8 cellular contexts compared by ENCODE assay signal in the genomic region with DNA sequence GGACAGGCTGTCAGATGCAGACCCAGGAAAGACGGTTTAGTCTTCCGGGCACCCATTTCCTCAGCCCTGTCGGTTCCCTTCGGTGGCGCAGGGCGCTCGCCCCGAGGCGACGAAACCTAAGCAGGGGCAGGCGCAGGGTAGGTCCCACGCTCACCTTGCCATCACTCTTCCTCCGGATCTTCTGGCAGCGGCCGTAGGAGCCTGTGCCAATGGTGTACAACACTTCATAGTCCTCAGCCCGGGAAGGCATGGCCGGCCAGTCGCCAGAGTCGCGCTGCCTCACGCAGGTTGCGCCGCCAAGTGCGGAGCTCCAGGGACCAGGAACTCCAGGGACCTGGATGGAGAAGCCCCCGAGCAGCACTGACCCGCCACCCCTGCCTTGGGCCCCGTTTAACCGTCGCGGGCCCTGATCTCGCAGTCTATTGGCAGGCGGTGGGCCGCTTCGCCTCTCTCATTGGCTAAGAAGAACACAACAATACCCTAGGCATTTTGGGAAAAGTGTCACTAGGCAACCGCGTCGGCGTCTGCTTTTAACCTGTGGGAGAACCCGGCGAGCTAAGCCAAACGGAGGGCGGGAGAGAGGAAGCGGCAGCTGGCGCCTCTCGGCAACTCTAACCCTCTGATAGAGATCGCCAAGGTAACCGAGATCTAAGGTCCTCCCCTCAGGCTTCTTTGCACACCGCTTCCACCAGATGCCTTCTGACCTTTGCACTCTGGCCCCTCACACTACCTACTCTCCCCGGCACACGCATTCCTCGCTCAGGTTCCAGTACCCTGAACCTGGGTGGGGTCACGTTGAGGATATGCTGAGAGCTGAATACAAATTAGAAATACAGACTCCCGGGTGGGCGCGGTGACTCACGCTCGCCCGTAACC. TPM values are rescaled to one million over a fixed set of nuclear protein-coding genes. Genes with fewer than 3 reads are reported as not detected.
A peak's percentile ranks its signal among the peaks of the same experiment; 100 is the strongest.
DNase-seq lines count a peak whose midpoint lies in the region; ATAC-seq, FAIRE-seq and TF ChIP-seq lines count a peak whose summit lies in the region.

A gene (minus strand): TSS at position 392 of the 876 bp plus-strand sequence. CDS start 142 bp downstream, at position 250.

- H3K36me3 ChIP-seq in pancreas, result no peaks in the 10 kb centered on the region
- H3K36me3 ChIP-seq in tibial nerve, result no peaks in the 10 kb centered on the region

- H3K9me3 Mint-ChIP-seq in activated naive CD4-positive, alpha-beta T cell treated with anti-CD3 and anti-CD28 coated beads, Interleukin-2, amount 50 U/mL, for 72 hours, result no peaks in the 10 kb centered on the region

- TF ChIP-seq CTCF in GM12864 (IDR thresholded peaks at IDR 0.05; ENCODE audit: low read depth, low read length, missing control alignments) (no peak), pancreas (IDR thresholded peaks at IDR 0.05) (no peak), tibial nerve (IDR thresholded peaks at IDR 0.05) (no peak)

- DNase-seq in GM12864 (ENCODE audit: low read depth), result peak; percentile 83
- DNase-seq in NCI-H1092 treated with DMSO at 0.1 percent for 48 hours (lab: John Stamatoyannopoulos, UW), result peak; percentile 98
- peak; percentile 98 for DNase-seq in SKM-1 treated with dmso at 0.1 percent for 144 hours (lab: John Stamatoyannopoulos, UW; ENCODE audit: unreplicated experiment)
- DNase-seq in activated naive CD4-positive, alpha-beta T cell treated with anti-CD3 and anti-CD28 coated beads, Interleukin-2, amount 50 U/mL, for 72 hours (ENCODE audit: low spot score in 2 of 2), result peak; percentile 80 to 85
- peak; percentile 95 for DNase-seq in Right ventricle myocardium superior
- DNase-seq in pancreas, result peak; percentile 89 to 95 (median 89)
- peak; percentile 65 to 87 for DNase-seq in tibial nerve (ENCODE audit: low spot score in 2 of 2)

- H3K27ac ChIP-seq in pancreas (no peak within 1 kb of the TSS), tibial nerve (peak within 1 kb of the TSS in 1 of 4 donors; percentile 15)

- peaks cover 13 to 20% of the 10 kb centered on the region in 2 donors for H3K36me3 Mint-ChIP-seq in activated naive CD4-positive, alpha-beta T cell treated with anti-CD3 and anti-CD28 coated beads, Interleukin-2, amount 50 U/mL, for 72 hours

- H3K4me3 ChIP-seq in GM12864 (ENCODE audit: low read depth, low read length) (peak within 1 kb of the TSS; percentile 83), pancreas (peak within 1 kb of the TSS; percentile 13 to 66 (median 38)), tibial nerve (peak within 1 kb of the TSS; percentile 34 to 59 (median 54))

- peak in 1 of 2 donors; percentile 40 for TF ChIP-seq EP300 in tibial nerve (IDR thresholded peaks at IDR 0.05)

- peak within 1 kb of the TSS; percentile 57 to 89 for H3K27ac Mint-ChIP-seq in activated naive CD4-positive, alpha-beta T cell treated with anti-CD3 and anti-CD28 coated beads, Interleukin-2, amount 50 U/mL, for 72 hours

- no peak for TF ChIP-seq POLR2A in tibial nerve (IDR thresholded peaks at IDR 0.05)

- WGBS in pancreas, 2 donors, result 1% methylated on average over 58 of the region's 58 CpGs
- WGBS in tibial nerve, 2 donors, result 1% methylated on average over 42 to 48 of the region's 58 CpGs

- no peaks in the 10 kb centered on the region for H3K27me3 ChIP-seq in pancreas
- H3K27me3 ChIP-seq in tibial nerve, result no peaks in the 10 kb centered on the region

- no peaks in the 10 kb centered on the region for H3K9me3 ChIP-seq in pancreas
- no peaks in the 10 kb centered on the region for H3K9me3 ChIP-seq in tibial nerve

- no peak for FAIRE-seq in pancreas (lab: Jason Lieb, UNC)

- intact Hi-C loops in Right ventricle myocardium superior (cut with DNase I) (no loop called here), pancreas (cut with DNase I) (no loop called here)

- H3K4me1 ChIP-seq in pancreas (peaks cover 0 to 5% (median 0%) of the 10 kb centered on the region in 3 donors), tibial nerve (peaks cover 0 to 16% (median 7%) of the 10 kb centered on the region in 4 donors)

- ATAC-seq in HG02623 (IDR thresholded peaks at IDR 0.05; ENCODE audit: unreplicated experiment) (peak; percentile 98), Right ventricle myocardium superior (ENCODE audit: poor library complexity) (peak; percentile 99), pancreas (peak; percentile 98 to 99 (median 98))
- ATAC-seq in activated naive CD4-positive, alpha-beta T cell treated with anti-CD3 and anti-CD28 coated beads, Interleukin-2, amount 50 U/mL, for 72 hours, result peak; percentile 96 to 97

RNA-seq across cellular contexts. Expression of the gene that starts here (rescaled TPM):
- total RNA-seq in activated naive CD4-positive, alpha-beta T cell treated with anti-CD3 and anti-CD28 coated beads, Interleukin-2, amount 50 U/mL, for 72 hours, result 10 to 100 TPM; 35.4 to 75.4 TPM
- total RNA-seq in Right ventricle myocardium superior, result not detected
- total RNA-seq in pancreas, result under 1 TPM in 5 of 6 donors, not detected in 1; 0.08 to 0.55 (median 0.32) TPM
- under 1 TPM in 1 of 2 donors, not detected in 1; 0.05 TPM for polyA plus RNA-seq in pancreas
- 1 to 10 TPM in 2 of 4 donors, not detected in 2; 1.8 to 2.0 TPM for total RNA-seq in tibial nerve

Comparison
In these comparisons a context has a peak if more than half of its experiments do, and no peak if none do; other contexts are left out.
1. RNA of the gene that starts here (total RNA-seq): 35.4 to 75.4 TPM in activated naive CD4-positive, alpha-beta T cell treated with anti-CD3 and anti-CD28 coated beads, Interleukin-2, amount 50 U/mL, for 72 hours; 1.8 to 2.0 TPM in tibial nerve, 0.08 to 0.55 TPM in pancreas and not detected in Right ventricle myocardium superior (single experiment); every median in the first group is over 10 times any median in the second.
2. Peak in DNase-seq and ATAC-seq in Right ventricle myocardium superior; RNA of the gene not detected or under 1 TPM.
3. Peak in DNase-seq, ATAC-seq and H3K4me3 ChIP-seq in pancreas; RNA of the gene not detected or under 1 TPM.
4. Peak in every context shown above with its lines, with median percentiles within 50 percentile points of each other: DNase-seq, H3K4me3 ChIP-seq and ATAC-seq.